In genomic region chr7:12637819-12638592, GRCh38 we compare ENCODE assay signal across 8 cellular contexts. TPM values are rescaled to one million over a fixed set of nuclear protein-coding genes. Genes with fewer than 3 reads are reported as not detected.
DNase-seq lines count a peak whose midpoint lies in the region; ATAC-seq and TF ChIP-seq lines count a peak whose summit lies in the region.

No MANE protein-coding gene starts in this region.

- POLR2A ChIA-PET in activated B cell treated with CpG ODN at 0.5 μM for 24 hours (lab: Charles Lee), result no interaction called here

- H3K27me3 ChIP-seq in smooth muscle cell (ENCODE audit: low read depth), result no peaks in the 10 kb centered on the region
- no peaks in the 10 kb centered on the region for H3K27me3 ChIP-seq in gastrocnemius medialis

- no TSS peak for BruUV-seq in Calu3 (replicated peaks; lab: Mats Ljungman, UMichigan)

- H3K4me3 ChIP-seq in smooth muscle cell (no peak overlapping the region), gastrocnemius medialis (no peak overlapping the region)

- H3K27ac Mint-ChIP-seq in activated B cell treated with CpG ODN at 0.5 μM for 24 hours, result peak overlapping the region; percentile 89
- H3K27ac Mint-ChIP-seq in Calu3 (ENCODE audit: unreplicated experiment), result no peak overlapping the region

- peak; percentile 57 for DNase-seq in DMS 273 treated with DMSO at 0.1 percent for 48 hours (lab: John Stamatoyannopoulos, UW)
- DNase-seq in LHCN-M2 (ENCODE audit: low read depth), result peak; percentile 41
- no peak for DNase-seq in activated B cell treated with CpG ODN at 0.5 μM for 24 hours
- no peak for DNase-seq in smooth muscle cell (lab: John Stamatoyannopoulos, UW; ENCODE audit: unreplicated experiment)
- no peak for DNase-seq in Calu3
- no peak for DNase-seq in gastrocnemius medialis
- no peak for DNase-seq in NCI-H187 (lab: John Stamatoyannopoulos, UW)

- H4K20me1 ChIP-seq in smooth muscle cell (ENCODE audit: low read depth), result no peaks in the 10 kb centered on the region

- H3K9me3 ChIP-seq in smooth muscle cell (replicated peaks; ENCODE audit: low read depth), result no peaks in the 10 kb centered on the region
- H3K9me3 ChIP-seq in gastrocnemius medialis, result no peaks in the 10 kb centered on the region

- WGBS in smooth muscle cell (ENCODE audit: low lambda C conversion rate), result 65% methylated on average over 4 of the region's 4 CpGs

- peaks cover 27% of the 10 kb centered on the region for H3K4me1 Mint-ChIP-seq in activated B cell treated with CpG ODN at 0.5 μM for 24 hours
- H3K4me1 Mint-ChIP-seq in Calu3 (ENCODE audit: low read depth, unreplicated experiment), result peaks cover 8% of the 10 kb centered on the region

- H3K4me3 Mint-ChIP-seq in activated B cell treated with CpG ODN at 0.5 μM for 24 hours (peak overlapping the region; percentile 76), Calu3 (ENCODE audit: low read depth, unreplicated experiment) (no peak overlapping the region)

- TF ChIP-seq POLR2A in gastrocnemius medialis (IDR thresholded peaks at IDR 0.05), result no peak

- no peak overlapping the region for H3K4me2 ChIP-seq in smooth muscle cell

- CTCF ChIA-PET in activated B cell treated with CpG ODN at 0.5 μM for 24 hours (lab: Charles Lee) (interaction anchor here (0.9 to 2.0 kb wide), 5 partner anchors 37 to 624 kb away, joined by 4 to 16 read pairs (median 6); no protein-coding TSS in a partner anchor), Calu3 (lab: Charles Lee) (interaction anchor here (0.6 to 1.9 kb wide), 6 partner anchors 17 to 622 kb away, joined by 3 to 13 read pairs (median 3); partner anchors contain the start of gene ARL4A)

- H3K4me1 ChIP-seq in smooth muscle cell (ENCODE audit: low read depth) (no peaks in the 10 kb centered on the region), gastrocnemius medialis (no peaks in the 10 kb centered on the region)

- peak; percentile 56 for ATAC-seq in GM21367 (IDR thresholded peaks at IDR 0.05; ENCODE audit: unreplicated experiment)
- ATAC-seq in activated B cell treated with CpG ODN at 0.5 μM for 24 hours (ENCODE audit: low read depth), result peak; percentile 78
- no peak for ATAC-seq in gastrocnemius medialis

- TF ChIP-seq CTCF in activated B cell treated with CpG ODN at 0.5 μM for 24 hours (IDR thresholded peaks at IDR 0.05) (no peak), smooth muscle cell (IDR thresholded peaks at IDR 0.05; ENCODE audit: borderline replicate concordance, insufficient read depth, poor library complexity, severe bottlenecking) (no peak), Calu3 (IDR thresholded peaks at IDR 0.05; ENCODE audit: unreplicated experiment) (no peak), gastrocnemius medialis (IDR thresholded peaks at IDR 0.05 in 4 of 5, conservative IDR thresholded peaks at IDR 0.05 in 1 of 5) (no peak)

- H3K9me3 Mint-ChIP-seq in activated B cell treated with CpG ODN at 0.5 μM for 24 hours, result no peaks in the 10 kb centered on the region
- no peaks in the 10 kb centered on the region for H3K9me3 Mint-ChIP-seq in Calu3 (ENCODE audit: low read depth, unreplicated experiment)

- peak overlapping the region; percentile 68 for H2AFZ ChIP-seq in smooth muscle cell (ENCODE audit: low read depth)

- no peaks in the 10 kb centered on the region for H3K79me2 ChIP-seq in smooth muscle cell (ENCODE audit: low read depth)

- H3K27ac ChIP-seq in smooth muscle cell (ENCODE audit: low read depth) (no peak overlapping the region), gastrocnemius medialis (no peak overlapping the region)

- H3F3A ChIP-seq in smooth muscle cell (ENCODE audit: low read depth), result no peaks in the 10 kb centered on the region

- H3K36me3 ChIP-seq in smooth muscle cell (ENCODE audit: low read depth) (no peaks in the 10 kb centered on the region), gastrocnemius medialis (no peaks in the 10 kb centered on the region)

- in situ Hi-C loops in gastrocnemius medialis (cut with MboI; ENCODE audit: low sequenced_read_pairs in 4 of 4), result loop anchor here in 3 of 4 donors (25.0 kb wide), 2 partner anchors 624 to 1824 kb away; no protein-coding TSS in a partner anchor

- intact Hi-C loops in activated B cell treated with CpG ODN at 0.5 μM for 24 hours (cut with micrococcal nuclease) (loop anchor here (1.0 to 5.0 kb wide), 5 partner anchors 114 to 1821 kb away; no protein-coding TSS in a partner anchor), Calu3 (cut with micrococcal nuclease; ENCODE audit: unreplicated experiment) (loop anchor here (1.0 to 2.0 kb wide), 2 partner anchors 48 to 479 kb away; no protein-coding TSS in a partner anchor), gastrocnemius medialis (cut with DNase I; ENCODE audit: low total_unique reads) (no loop called here)

- peaks cover 2% of the 10 kb centered on the region for H3K27me3 Mint-ChIP-seq in activated B cell treated with CpG ODN at 0.5 μM for 24 hours
- H3K27me3 Mint-ChIP-seq in Calu3 (ENCODE audit: unreplicated experiment), result no peaks in the 10 kb centered on the region

- H3K36me3 Mint-ChIP-seq in activated B cell treated with CpG ODN at 0.5 μM for 24 hours (ENCODE audit: low read depth) (no peaks in the 10 kb centered on the region), Calu3 (ENCODE audit: insufficient read depth, unreplicated experiment) (no peaks in the 10 kb centered on the region)

- H3K9ac ChIP-seq in smooth muscle cell (ENCODE audit: low read depth), result no peak overlapping the region

RNA-seq across cellular contexts. Expression of gene ARL4A, which starts 49.4 kb away (rescaled TPM):
- total RNA-seq in LHCN-M2 (2014; rRNA removed), result 37.0 and 38.3 TPM in 2 replicates
- polyA plus RNA-seq in LHCN-M2 (2012), result 16.6 TPM
- total RNA-seq in activated B cell treated with CpG ODN at 0.5 μM for 24 hours, result 11.9 TPM in 2 replicates
- 86.6 and 112 TPM in 2 replicates for total RNA-seq in smooth muscle cell
- polyA plus RNA-seq in smooth muscle cell, result 97.3 and 113 TPM in 2 replicates
- total RNA-seq in Calu3 (2022), result 30.6 and 31.9 TPM in 2 replicates
- 10 to 100 TPM in 2 of 4 donors, 1 to 10 TPM in 2; 8.6 to 20.4 (median 14.2) TPM for total RNA-seq in gastrocnemius medialis

Comparison
In these comparisons a context has a peak if more than half of its experiments do, and no peak if none do; other contexts are left out.
1. DNase-seq: peak in DMS 273 treated with DMSO at 0.1 percent for 48 hours (single experiment) and LHCN-M2 (single experiment); none in activated B cell treated with CpG ODN at 0.5 μM for 24 hours (single experiment), smooth muscle cell (single experiment), Calu3 (single experiment), gastrocnemius medialis (0 of 2) and NCI-H187 (0 of 2).
2. ATAC-seq: peak in GM21367 (single experiment) and activated B cell treated with CpG ODN at 0.5 μM for 24 hours (single experiment); none in gastrocnemius medialis (0 of 2).